Comparison of ENCODE assay signal across 20 cellular contexts in the genomic region with DNA sequence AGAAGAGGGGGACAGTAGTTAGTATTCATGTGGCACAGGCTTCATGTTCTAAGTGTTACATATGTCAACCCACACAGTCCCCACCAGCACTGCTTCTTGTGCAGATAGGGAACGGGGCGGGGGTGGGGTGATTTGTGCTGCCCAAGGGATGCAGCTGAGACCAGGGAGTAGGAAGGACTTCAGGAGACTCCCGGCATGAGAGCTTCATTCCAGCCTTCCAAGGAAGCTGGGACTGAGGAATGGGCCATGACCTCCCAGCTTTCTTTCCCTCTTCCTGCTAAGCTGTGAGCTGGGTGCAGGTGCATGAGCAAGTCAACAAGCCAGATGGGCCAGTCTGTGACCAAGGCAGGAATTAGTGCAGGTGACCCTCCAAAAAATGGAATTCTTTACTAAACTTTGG.
"Had no signal": no experiment of that assay in that cellular context is flagged by ENCODE, and none has a peak within 500 bp of the region (broad histone marks: within the 10 kb centered on the region; RNA-seq: fewer than 3 reads in every experiment).

No MANE protein-coding gene starts in this region.

- H3K27me3 ChIP-seq: brain microvascular endothelial cell, colonic mucosa, gastrocnemius medialis, heart right ventricle, sigmoid colon, testis had no signal

- H3K9me3 ChIP-seq: colonic mucosa, gastrocnemius medialis, heart right ventricle, sigmoid colon, testis had no signal

- ATAC-seq: activated CD8-positive, alpha-beta T cell treated with anti-CD3 and anti-CD28 coated beads for 36 hours; gastrocnemius medialis; heart right ventricle; left cardiac atrium; stimulated activated memory B cell treated with anti-CD40 and anti-IgM and Interleukin-4, amounts not matched to agents 10 μg/mL and 1 μg/mL and 100 μg/mL, for 72 hours had no signal

- H3K4me3 Mint-ChIP-seq: activated CD4-positive, alpha-beta T cell treated with anti-CD3 and anti-CD28 coated beads, Interleukin-2, amount 10 ng/mL, durations not matched to agents 24 days and 14 days; activated CD8-positive, alpha-beta T cell treated with anti-CD3 and anti-CD28 coated beads for 36 hours; activated T-cell treated with anti-CD3 and anti-CD28 coated beads, Interleukin-2, amount 50 U/mL, for 24 hours; central memory CD8-positive, alpha-beta T cell; natural killer cell; stimulated activated memory B cell treated with anti-CD40 and anti-IgM and Interleukin-4, amounts not matched to agents 10 μg/mL and 1 μg/mL and 100 μg/mL, for 72 hours; type B pancreatic cell had no signal

- H3K27ac ChIP-seq: brain microvascular endothelial cell, colonic mucosa, gastrocnemius medialis, heart right ventricle, sigmoid colon, testis had no signal

- H3K27me3 Mint-ChIP-seq: activated CD4-positive, alpha-beta T cell treated with anti-CD3 and anti-CD28 coated beads, Interleukin-2, amount 10 ng/mL, durations not matched to agents 24 days and 14 days; activated CD8-positive, alpha-beta T cell treated with anti-CD3 and anti-CD28 coated beads for 36 hours; activated T-cell treated with anti-CD3 and anti-CD28 coated beads, Interleukin-2, amount 50 U/mL, for 24 hours; central memory CD8-positive, alpha-beta T cell; stimulated activated memory B cell treated with anti-CD40 and anti-IgM and Interleukin-4, amounts not matched to agents 10 μg/mL and 1 μg/mL and 100 μg/mL, for 72 hours; type B pancreatic cell had no signal

- H3K4me1 Mint-ChIP-seq: central memory CD8-positive, alpha-beta T cell; natural killer cell; stimulated activated memory B cell treated with anti-CD40 and anti-IgM and Interleukin-4, amounts not matched to agents 10 μg/mL and 1 μg/mL and 100 μg/mL, for 72 hours had no signal

- H3K4me1 ChIP-seq: colonic mucosa, sigmoid colon, testis had no signal

- H3K9me3 Mint-ChIP-seq: activated CD4-positive, alpha-beta T cell treated with anti-CD3 and anti-CD28 coated beads, Interleukin-2, amount 10 ng/mL, durations not matched to agents 24 days and 14 days; activated CD8-positive, alpha-beta T cell treated with anti-CD3 and anti-CD28 coated beads for 36 hours; activated T-cell treated with anti-CD3 and anti-CD28 coated beads, Interleukin-2, amount 50 U/mL, for 24 hours; activated T-helper 2 cell treated with anti-CD3 and anti-CD28 coated beads, Interferon-gamma antibody, Interleukin-2, Interleukin-4, amounts not matched to agents 10 μg/mL and 5 μg/mL and 100 μg/mL, durations not matched to agents 14 hours and 24 hours and 36 hours; central memory CD8-positive, alpha-beta T cell; natural killer cell; stimulated activated memory B cell treated with anti-CD40 and anti-IgM and Interleukin-4, amounts not matched to agents 10 μg/mL and 1 μg/mL and 100 μg/mL, for 72 hours; type B pancreatic cell had no signal

- DNase-seq: activated CD4-positive, alpha-beta T cell treated with anti-CD3 and anti-CD28 coated beads, Interleukin-2, amount 10 ng/mL, durations not matched to agents 24 days and 14 days; activated CD8-positive, alpha-beta T cell treated with anti-CD3 and anti-CD28 coated beads for 36 hours; activated naive CD4-positive, alpha-beta T cell treated with anti-CD3 and anti-CD28 coated beads, Interleukin-2, amount 50 U/mL, for 16 hours; activated T-cell treated with anti-CD3 and anti-CD28 coated beads, Interleukin-2, amount 50 U/mL, for 24 hours; aorta; brain microvascular endothelial cell; colonic mucosa; gastrocnemius medialis; heart right ventricle; left cardiac atrium; mesenchymal stem cell; natural killer cell; stimulated activated CD4-positive, alpha-beta T cell treated with anti-CD3 and anti-CD28 coated beads, Interleukin-4, amount 100 ng/mL, for 4 hours; T-helper 9 cell; testis had no signal

- H3K36me3 Mint-ChIP-seq: natural killer cell, type B pancreatic cell had no signal

- H3K27ac Mint-ChIP-seq: activated CD4-positive, alpha-beta T cell treated with anti-CD3 and anti-CD28 coated beads, Interleukin-2, amount 10 ng/mL, durations not matched to agents 24 days and 14 days; activated CD8-positive, alpha-beta T cell treated with anti-CD3 and anti-CD28 coated beads for 36 hours; activated T-cell treated with anti-CD3 and anti-CD28 coated beads, Interleukin-2, amount 50 U/mL, for 24 hours; activated T-helper 2 cell treated with anti-CD3 and anti-CD28 coated beads, Interferon-gamma antibody, Interleukin-2, Interleukin-4, amounts not matched to agents 10 μg/mL and 5 μg/mL and 100 μg/mL, durations not matched to agents 14 hours and 24 hours and 36 hours; natural killer cell; stimulated activated memory B cell treated with anti-CD40 and anti-IgM and Interleukin-4, amounts not matched to agents 10 μg/mL and 1 μg/mL and 100 μg/mL, for 72 hours; type B pancreatic cell had no signal

- H3K36me3 ChIP-seq: brain microvascular endothelial cell, colonic mucosa, gastrocnemius medialis, heart right ventricle, sigmoid colon had no signal

- H3K4me3 ChIP-seq: colonic mucosa, gastrocnemius medialis, heart right ventricle, sigmoid colon, testis had no signal
